Comparison of ENCODE assay signal across 8 cellular contexts in the genomic region with DNA sequence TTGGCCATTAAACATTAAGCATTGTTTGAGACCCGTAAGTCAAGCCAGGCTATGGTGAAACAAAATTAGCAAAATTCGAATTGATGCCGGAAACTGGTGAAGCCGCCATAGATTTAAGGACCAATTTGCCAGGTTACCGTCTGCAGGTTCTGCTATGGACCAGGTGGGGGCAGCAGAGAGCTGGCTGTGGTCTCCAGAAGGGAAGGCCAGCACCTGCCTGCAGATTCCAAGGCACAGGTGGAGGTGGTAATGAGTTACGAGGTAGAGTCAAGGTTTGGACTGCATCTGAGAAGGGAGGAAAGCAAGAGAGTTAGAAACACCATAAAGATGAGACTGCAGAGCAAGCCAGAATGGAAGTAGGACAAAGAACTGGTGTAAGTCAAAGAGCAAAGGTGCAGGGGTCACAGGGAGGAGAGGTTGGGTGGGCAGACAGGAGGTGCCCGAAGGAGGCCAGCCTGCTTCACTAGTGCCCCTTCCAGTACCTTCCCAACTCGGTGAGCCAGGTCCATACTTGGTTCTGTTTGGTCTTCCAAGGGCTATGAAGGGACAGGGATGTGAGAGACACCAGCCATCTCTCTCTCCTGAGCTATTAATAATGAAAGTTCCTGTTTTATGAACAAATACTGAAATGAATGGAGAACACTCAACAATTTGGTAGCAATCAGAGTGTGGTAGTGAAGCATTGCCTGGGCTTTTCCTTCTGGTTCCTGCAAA.
DNase-seq lines count a peak whose midpoint lies in the region; ATAC-seq, FAIRE-seq and TF ChIP-seq lines count a peak whose summit lies in the region.

No MANE protein-coding gene starts in this region.

- peak; percentile 92 for ATAC-seq in GM21528 (IDR thresholded peaks at IDR 0.05; ENCODE audit: low FRiP score, unreplicated experiment)

- peaks cover 2% of the 10 kb centered on the region for H3K27me3 Mint-ChIP-seq in astrocyte (ENCODE audit: low read depth, unreplicated experiment)

- H3K27me3 ChIP-seq in SU-DHL-6 (ENCODE audit: low read length) (no peaks in the 10 kb centered on the region), astrocyte (ENCODE audit: insufficient read depth, low read length) (no peaks in the 10 kb centered on the region)

- no peak overlapping the region for H3K9ac ChIP-seq in SU-DHL-6 (ENCODE audit: low read length)
- no peak overlapping the region for H3K9ac ChIP-seq in astrocyte (ENCODE audit: low read length)
- no peak overlapping the region for H3K9ac ChIP-seq in kidney (ENCODE audit: low read length in 2 of 2)

- H3K27ac Mint-ChIP-seq in astrocyte (ENCODE audit: unreplicated experiment) = no peak overlapping the region

- H3K4me3 ChIP-seq in SU-DHL-6 (ENCODE audit: insufficient read depth, low read length, poor library complexity, severe bottlenecking) = no peak overlapping the region
- H3K4me3 ChIP-seq in astrocyte (ENCODE audit: insufficient read depth, low read depth, low read length) = no peak overlapping the region
- no peak overlapping the region for H3K4me3 ChIP-seq in kidney (ENCODE audit: low read length in 2 of 2)

- CTCF ChIA-PET in GM10248 (lab: Yijun Ruan, JAX) = interaction anchor here (0.9 to 4.1 kb wide), 18 partner anchors 8 to 663 kb away, joined by 3 to 26 read pairs (median 4); no protein-coding TSS in a partner anchor

- H3K36me3 ChIP-seq in SU-DHL-6 (ENCODE audit: low read length) (no peaks in the 10 kb centered on the region), astrocyte (ENCODE audit: insufficient read depth, low read length) (no peaks in the 10 kb centered on the region), kidney (ENCODE audit: control insufficient read depth in 1 of 2, insufficient read depth in 2 of 2, low read length in 2 of 2) (no peaks in the 10 kb centered on the region)

- H3K9me2 ChIP-seq in SU-DHL-6 (replicated peaks; ENCODE audit: insufficient read depth, low read length) = no peaks in the 10 kb centered on the region

- POLR2A ChIA-PET in GM10248 (lab: Yijun Ruan, JAX) = no interaction called here

- H3K36me3 Mint-ChIP-seq in astrocyte (ENCODE audit: low read depth, unreplicated experiment) = no peaks in the 10 kb centered on the region

- H3K4me2 ChIP-seq in SU-DHL-6 (ENCODE audit: low read depth, low read length, poor library complexity, severe bottlenecking) (no peak overlapping the region), astrocyte (ENCODE audit: low read length) (no peak overlapping the region)

- intact Hi-C loops in kidney (cut with DNase I) = no loop called here

- H3K9me3 Mint-ChIP-seq in astrocyte (ENCODE audit: unreplicated experiment) = peaks cover 4% of the 10 kb centered on the region

- DNase-seq in GM10248 (ENCODE audit: extremely low spot score) = peak; percentile 69
- peak; percentile 30 for DNase-seq in HTR-8/SVneo (ENCODE audit: insufficient read length, low spot score)
- no peak for DNase-seq in astrocyte (ENCODE audit: low read depth)
- DNase-seq in kidney = no peak
- peak; percentile 22 to 31 (median 27) for DNase-seq in stimulated activated CD4-positive, alpha-beta T cell treated with anti-CD3 and anti-CD28 coated beads, TNF-alpha, amount 100 ng/mL, for 48 hours (ENCODE audit: low read depth in 3 of 3)
- DNase-seq in NCI-H2029 treated with DMSO at 0.1 percent for 48 hours (lab: John Stamatoyannopoulos, UW) = no peak

- H3K4me1 ChIP-seq in astrocyte (ENCODE audit: insufficient read depth, low read length) (no peaks in the 10 kb centered on the region), kidney (ENCODE audit: control insufficient read depth in 1 of 2, insufficient read depth in 1 of 2, low read depth in 1 of 2, low read length in 2 of 2) (peaks cover 0 to 6% of the 10 kb centered on the region in 2 donors)

- TF ChIP-seq CTCF in GM10248 (IDR thresholded peaks at IDR 0.05; ENCODE audit: control extremely low read depth, extremely low read depth, low read depth, missing control alignments) (peak; percentile 79), SU-DHL-6 (IDR thresholded peaks at IDR 0.05; ENCODE audit: insufficient read depth, low read length, poor library complexity, severe bottlenecking) (peak; percentile 84), astrocyte (IDR thresholded peaks at IDR 0.05; ENCODE audit: insufficient read depth, low read depth, low read length) (peak; percentile 76), kidney (IDR thresholded peaks at IDR 0.05; ENCODE audit: borderline replicate concordance, extremely low read depth, insufficient read depth) (peak; percentile 88)

- H3K27ac ChIP-seq in SU-DHL-6 (ENCODE audit: low read depth, low read length) (no peak overlapping the region), astrocyte (ENCODE audit: low read depth, low read length) (no peak overlapping the region), kidney (ENCODE audit: low read depth in 2 of 2, low read length in 2 of 2) (no peak overlapping the region)

- no peaks in the 10 kb centered on the region for H3F3A ChIP-seq in SU-DHL-6 (ENCODE audit: insufficient read depth)

- no peaks in the 10 kb centered on the region for H4K20me1 ChIP-seq in SU-DHL-6 (ENCODE audit: low read depth, low read length)
- H4K20me1 ChIP-seq in astrocyte (ENCODE audit: insufficient read depth, low read length) = no peaks in the 10 kb centered on the region

- H3K9me3 ChIP-seq in SU-DHL-6 (ENCODE audit: insufficient read depth, low read length) (no peaks in the 10 kb centered on the region), astrocyte (ENCODE audit: insufficient read depth, low read depth, low read length) (no peaks in the 10 kb centered on the region), kidney (ENCODE audit: control insufficient read depth in 1 of 2, low read length in 2 of 2) (no peaks in the 10 kb centered on the region)

- H3K4me1 Mint-ChIP-seq in astrocyte (ENCODE audit: low read depth, unreplicated experiment) = no peaks in the 10 kb centered on the region

- H3K79me2 ChIP-seq in SU-DHL-6 (ENCODE audit: insufficient read depth, low read length) = no peaks in the 10 kb centered on the region
- H3K79me2 ChIP-seq in astrocyte (ENCODE audit: insufficient read depth, low read length) = no peaks in the 10 kb centered on the region

- H2AFZ ChIP-seq in SU-DHL-6 (ENCODE audit: low read depth, low read length, severe bottlenecking) (no peak overlapping the region), astrocyte (ENCODE audit: low read depth, low read length) (no peak overlapping the region)

- FAIRE-seq in HTR-8/SVneo (lab: Jason Lieb, UNC) = no peak
- FAIRE-seq in astrocyte (lab: Jason Lieb, UNC) = no peak
- no peak for FAIRE-seq in kidney (lab: Jason Lieb, UNC)

- no peak overlapping the region for H3K4me3 Mint-ChIP-seq in astrocyte (ENCODE audit: unreplicated experiment)

Comparison
In these comparisons a context has a peak if more than half of its experiments do, and no peak if none do; other contexts are left out.
1. DNase-seq: peak in GM10248 (single experiment), HTR-8/SVneo (single experiment) and stimulated activated CD4-positive, alpha-beta T cell treated with anti-CD3 and anti-CD28 coated beads, TNF-alpha, amount 100 ng/mL, for 48 hours (3 of 3); none in astrocyte (single experiment), kidney (single experiment) and NCI-H2029 treated with DMSO at 0.1 percent for 48 hours (single experiment).
2. Peak in every context shown above with its lines, with median percentiles within 50 percentile points of each other: CTCF ChIP-seq.